10 cellular contexts compared by ENCODE assay signal in the genomic region with DNA sequence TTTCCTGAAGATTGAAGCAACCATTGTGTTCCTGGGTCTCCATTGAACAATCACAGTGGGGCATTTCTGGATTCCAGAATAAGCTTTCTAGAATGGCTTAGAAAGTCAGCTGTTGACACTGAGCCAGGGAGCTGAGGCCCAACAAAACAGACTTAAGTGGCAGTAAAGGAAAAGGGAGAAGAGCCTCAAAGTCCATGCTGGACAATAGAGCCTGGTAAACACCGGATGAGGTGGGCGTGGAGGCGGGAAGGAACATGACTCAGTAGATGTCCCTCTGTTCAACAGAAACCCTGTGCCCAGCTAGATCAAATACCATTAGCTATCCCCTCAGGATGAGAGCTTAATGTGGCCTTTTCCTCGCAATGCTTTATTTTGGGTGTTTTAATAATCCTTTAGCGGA. TPM values are rescaled to one million over a fixed set of nuclear protein-coding genes. Genes with fewer than 3 reads are reported as not detected.
DNase-seq lines count a peak whose midpoint lies in the region; ATAC-seq, FAIRE-seq and TF ChIP-seq lines count a peak whose summit lies in the region.
"Had no signal": no experiment of that assay in that cellular context is flagged by ENCODE, and none has a peak within 500 bp of the region (broad histone marks: within the 10 kb centered on the region; RNA-seq: fewer than 3 reads in every experiment).

No MANE protein-coding gene starts in this region.

- no peak overlapping the region for H3K4me3 ChIP-seq in mucosa of descending colon
- H3K4me3 ChIP-seq in upper lobe of left lung, result no peak overlapping the region

- H3K4me1 ChIP-seq in mucosa of descending colon (ENCODE audit: low read depth) (peaks cover 6% of the 10 kb centered on the region), upper lobe of left lung (peaks cover 67 to 94% (median 86%) of the 10 kb centered on the region in 4 donors)

- no peaks in the 10 kb centered on the region for H3K27me3 ChIP-seq in upper lobe of left lung

- WGBS in upper lobe of left lung, 2 donors, result 70 to 74% methylated on average over 5 of the region's 5 CpGs

- TF ChIP-seq CTCF in mucosa of descending colon (IDR thresholded peaks at IDR 0.05) (no peak), upper lobe of left lung (IDR thresholded peaks at IDR 0.05) (no peak)

- no peak for TF ChIP-seq POLR2A in upper lobe of left lung (IDR thresholded peaks at IDR 0.05)

- no peak for FAIRE-seq in frontal cortex (lab: Jason Lieb, UNC)

- peak; percentile 5; the same call in 2 of the 3 replicates for ATAC-seq in SK-N-SH treated with all-trans-retinoic acid at 6 μM for 48 hours
- ATAC-seq in mucosa of descending colon, result peak; percentile 57
- peak in 1 of 2 donors; percentile 38 for ATAC-seq in upper lobe of left lung (ENCODE audit: low FRiP score in 2 of 2)
- ATAC-seq in GM18502 (IDR thresholded peaks at IDR 0.05; ENCODE audit: poor library complexity, unreplicated experiment), result no peak

- H3K9me3 ChIP-seq in mucosa of descending colon, result no peaks in the 10 kb centered on the region
- no peaks in the 10 kb centered on the region for H3K9me3 ChIP-seq in upper lobe of left lung

- DNase-seq in fibroblast of gingiva (ENCODE audit: low read depth) (peak; percentile 54), mucosa of descending colon (no peak), upper lobe of left lung (peak in 1 of 2 donors; percentile 47), NCI-H69 (lab: John Stamatoyannopoulos, UW) (no peak), frontal cortex (ENCODE audit: low spot score in 2 of 2) (no peak), SIG-M5 (lab: John Stamatoyannopoulos, UW) (no peak)
- DNase-seq: activated gamma-delta T cell, DND-41 had no signal

- intact Hi-C loops in mucosa of descending colon (cut with DNase I, micrococcal nuclease), result no loop called here

- H3K36me3 ChIP-seq in mucosa of descending colon (ENCODE audit: low read depth) (no peaks in the 10 kb centered on the region), upper lobe of left lung (peaks cover 14 to 84% (median 31%) of the 10 kb centered on the region in 4 donors)

- peak overlapping the region; percentile 83 to 91 (median 86) for H3K27ac ChIP-seq in upper lobe of left lung

- peak in 2 of 4 donors; percentile 56 to 77 for TF ChIP-seq EP300 in upper lobe of left lung (IDR thresholded peaks at IDR 0.05)

TF ChIP-seq in SK-N-SH treated with all-trans-retinoic acid at 6 μM for 48 hours, 23 proteins besides CTCF, POLR2A, EP300 and RAD21:
- no peak for TF ChIP-seq PPARA (CRISPR knock-in tag; IDR thresholded peaks at IDR 0.05; ENCODE audit: borderline replicate concordance)
- TF ChIP-seq ESRRG (CRISPR knock-in tag; IDR thresholded peaks at IDR 0.05), result no peak

RNA-seq across cellular contexts. Expression of a gene that starts 14.7 kb away (rescaled TPM):
- 100 to 1,000 TPM in 2 of 3 donors, 10 to 100 TPM in 1; 78.0 to 410 (median 227) TPM for total RNA-seq in mucosa of descending colon
- 1,000 to 10,000 TPM in 1 of 6 donors, 100 to 1,000 TPM in 5; 234 to 1,553 (median 581) TPM for total RNA-seq in upper lobe of left lung
- total RNA-seq in frontal cortex, result 74.6 TPM
